ENCODE assay signal across 8 cellular contexts in genomic region chr7:6729492-6730342, GRCh38. TPM values are rescaled to one million over a fixed set of nuclear protein-coding genes. Genes with fewer than 3 reads are reported as not detected.
A peak's percentile ranks its signal among the peaks of the same experiment; 100 is the strongest.
DNase-seq lines count a peak whose midpoint lies in the region; ATAC-seq and TF ChIP-seq lines count a peak whose summit lies in the region.

No MANE protein-coding gene starts in this region.

- H3K36me3 ChIP-seq in DOHH2 (ENCODE audit: control insufficient read depth, low read length) (peaks cover 42% of the 10 kb centered on the region), KOPT-K1 (ENCODE audit: insufficient read depth, low read length) (peaks cover 28% of the 10 kb centered on the region)

- TF ChIP-seq CTCF in DOHH2 (IDR thresholded peaks at IDR 0.05; ENCODE audit: low read depth, low read length, poor library complexity, severe bottlenecking): no peak
- no peak for TF ChIP-seq CTCF in fibroblast of the aortic adventitia (IDR thresholded peaks at IDR 0.05; ENCODE audit: insufficient read depth, low read length)
- peak in 1 of 3 experiments; percentile 16 for TF ChIP-seq CTCF in nephron (IDR thresholded peaks at IDR 0.05; ENCODE audit: unreplicated experiment in 3 of 3)

- no peaks in the 10 kb centered on the region for H3K9me2 ChIP-seq in DOHH2 (replicated peaks; ENCODE audit: control insufficient read depth, low read length)

- peaks cover 38% of the 10 kb centered on the region for H3K79me2 ChIP-seq in DOHH2 (ENCODE audit: control insufficient read depth, low read length)

- DNase-seq in RPMI8226 (peak; percentile 96), fibroblast of the aortic adventitia (ENCODE audit: low read depth) (peak; percentile 91)
- DNase-seq in activated T-helper 9 cell treated with anti-CD3 and anti-CD28 coated beads, Interleukin-2, amount 50 U/mL, for 16 hours (ENCODE audit: low read depth): peak; percentile 73
- peak; percentile 89 for DNase-seq in stimulated activated naive CD8-positive, alpha-beta T cell treated with anti-CD3 and anti-CD28 coated beads, Interleukin-15, Interleukin-2, amounts not matched to agents 100 U/mL and 50 U/mL, for 24 hours

- H3K4me1 ChIP-seq in DOHH2 (ENCODE audit: control insufficient read depth, low read length): peaks cover 35% of the 10 kb centered on the region

- peaks cover 18% of the 10 kb centered on the region for H3K4me1 Mint-ChIP-seq in nephron

- H3K27me3 Mint-ChIP-seq in nephron (ENCODE audit: low read depth): no peaks in the 10 kb centered on the region

- no peaks in the 10 kb centered on the region for H3K9me3 ChIP-seq in DOHH2 (ENCODE audit: control insufficient read depth, insufficient read depth, low read length)
- no peaks in the 10 kb centered on the region for H3K9me3 ChIP-seq in KOPT-K1 (ENCODE audit: insufficient read depth, low read length, poor library complexity, severe bottlenecking)

- H3K36me3 Mint-ChIP-seq in nephron (ENCODE audit: low read depth): peaks cover 24% of the 10 kb centered on the region

- peak overlapping the region; percentile 94 to 98 (median 95) for H3K27ac Mint-ChIP-seq in nephron

- peaks cover 4% of the 10 kb centered on the region; the same call in 1 of the 2 replicates for H4K20me1 ChIP-seq in DOHH2 (ENCODE audit: control insufficient read depth, insufficient read depth, low read depth, low read length)

- no peaks in the 10 kb centered on the region for H3F3A ChIP-seq in DOHH2 (ENCODE audit: control insufficient read depth, insufficient read depth)

- H3K27ac ChIP-seq in DOHH2 (ENCODE audit: low read depth, low read length) (peak overlapping the region; percentile 36), KOPT-K1 (ENCODE audit: low read depth, low read length, poor library complexity, severe bottlenecking) (peak overlapping the region; percentile 93)

- H3K4me3 ChIP-seq in DOHH2 (ENCODE audit: low read length) (peak overlapping the region; percentile 88), fibroblast of the aortic adventitia (ENCODE audit: low read depth, low read length) (peak overlapping the region; percentile 87)

- no peaks in the 10 kb centered on the region for H3K9me3 Mint-ChIP-seq in nephron

- H3K27me3 ChIP-seq in DOHH2 (ENCODE audit: control insufficient read depth, low read length): no peaks in the 10 kb centered on the region

- H3K4me2 ChIP-seq in DOHH2 (ENCODE audit: low read length): peak overlapping the region; percentile 71

- peak overlapping the region; percentile 93 to 98 (median 96) for H3K4me3 Mint-ChIP-seq in nephron

- peak; percentile 86 for ATAC-seq in GM21825 (IDR thresholded peaks at IDR 0.05; ENCODE audit: unreplicated experiment)
- peak; percentile 100 for ATAC-seq in stimulated activated naive CD8-positive, alpha-beta T cell treated with anti-CD3 and anti-CD28 coated beads, Interleukin-15, Interleukin-2, amounts not matched to agents 100 U/mL and 50 U/mL, for 24 hours

RNA-seq across cellular contexts. Expression of gene ZNF12, which starts 23.0 kb away (rescaled TPM):
- total RNA-seq in fibroblast of the aortic adventitia (ENCODE audit: low replicate concordance): 16.9 and 36.9 TPM in 2 replicates

RNA-seq across cellular contexts. Expression of gene RSPH10B2, which starts 24.2 kb away (rescaled TPM):
- total RNA-seq in fibroblast of the aortic adventitia (ENCODE audit: low replicate concordance): not detected in 2 replicates

Comparison
In these comparisons a context has a peak if more than half of its experiments do, and no peak if none do; other contexts are left out.
1. Peak in every context shown above with its lines: DNase-seq, ATAC-seq, H3K4me3 ChIP-seq and H3K27ac ChIP-seq.